Comparison of ENCODE assay signal across 8 cellular contexts in genomic region chr2:170235860-170236638, GRCh38. TPM values are rescaled to one million over a fixed set of nuclear protein-coding genes. Genes with fewer than 3 reads are reported as not detected.
DNase-seq lines count a peak whose midpoint lies in the region; ATAC-seq and TF ChIP-seq lines count a peak whose summit lies in the region.

No MANE protein-coding gene starts in this region.

- DNase-seq in DMS53 treated with DMSO at 0.1 percent for 48 hours (lab: John Stamatoyannopoulos, UW; ENCODE audit: unreplicated experiment) = peak; percentile 59
- DNase-seq in HFFc6 = peak; percentile 43
- peak; percentile 54 to 76 for DNase-seq in NCI-H524 (lab: John Stamatoyannopoulos, UW)
- peak; percentile 37 for DNase-seq in astrocyte of the spinal cord (ENCODE audit: low read depth, low spot score)
- DNase-seq in left kidney (ENCODE audit: low read depth, low spot score) = peak; percentile 73
- DNase-seq in activated gamma-delta T cell treated with Interleukin-2 at 50 U/mL for 16 hours = no peak

- in situ Hi-C loops in astrocyte of the spinal cord (cut with HindIII; ENCODE audit: low sequenced_read_pairs) = no loop called here

- no peak overlapping the region for H3K4me3 ChIP-seq in astrocyte of the spinal cord (ENCODE audit: low read depth, low read length)

- ATAC-seq in GM21528 (IDR thresholded peaks at IDR 0.05; ENCODE audit: low FRiP score, unreplicated experiment) = no peak
- no peak for ATAC-seq in HG02678 (IDR thresholded peaks at IDR 0.05; ENCODE audit: unreplicated experiment)

- H3K4me1 Mint-ChIP-seq in HFFc6 (ENCODE audit: low read depth) = no peaks in the 10 kb centered on the region

- H3K27ac Mint-ChIP-seq in HFFc6 = no peak overlapping the region

- H3K4me3 Mint-ChIP-seq in HFFc6 = no peak overlapping the region

- H3K27me3 Mint-ChIP-seq in HFFc6 (ENCODE audit: insufficient read depth) = peaks cover 8% of the 10 kb centered on the region

- no peaks in the 10 kb centered on the region for H3K9me3 Mint-ChIP-seq in HFFc6

- peak; percentile 75 for TF ChIP-seq CTCF in HFFc6 (IDR thresholded peaks at IDR 0.05)
- TF ChIP-seq CTCF in astrocyte of the spinal cord (IDR thresholded peaks at IDR 0.05; ENCODE audit: low read depth, low read length) = peak; percentile 55

- no peaks in the 10 kb centered on the region for H3K36me3 Mint-ChIP-seq in HFFc6 (ENCODE audit: low read depth)

RNA-seq across cellular contexts. Expression of gene MYO3B, which starts 58.1 kb away (rescaled TPM):
- total RNA-seq in HFFc6 (2021; fragmentation: NEBNext Ultra II Directional; extraction: Animal tissue kit (Norgen Biotek cat#: 25700)) = not detected
